Comparison of ENCODE assay signal across 8 cellular contexts in genomic region chr3:96814581-96815567, GRCh38. TPM values are rescaled to one million over a fixed set of nuclear protein-coding genes. Genes with fewer than 3 reads are reported as not detected.
DNase-seq lines count a peak whose midpoint lies in the region; ATAC-seq, FAIRE-seq and TF ChIP-seq lines count a peak whose summit lies in the region.

Gene EPHA6, plus strand, starts transcription at chr3:96814594.

- no peaks in the 10 kb centered on the region for H3K36me3 Mint-ChIP-seq in IgD-negative memory B cell

- peaks cover 0 to 5% (median 0%) of the 10 kb centered on the region in 3 donors for H3K9me3 Mint-ChIP-seq in IgD-negative memory B cell

- H3K27ac ChIP-seq in mucosa of rectum (ENCODE audit: low read depth in 2 of 2, low read length in 2 of 2): peak within 1 kb of the TSS in 1 of 2 donors; percentile 24

- no peaks in the 10 kb centered on the region for H3K36me3 ChIP-seq in mucosa of rectum (ENCODE audit: control insufficient read depth in 2 of 2, insufficient read depth in 2 of 2, low read length in 2 of 2)

- no peak for FAIRE-seq in GM12892 (lab: Jason Lieb, UNC)

- peaks cover 12 to 28% of the 10 kb centered on the region in 2 donors for H3K27me3 ChIP-seq in mucosa of rectum (ENCODE audit: control insufficient read depth in 2 of 2, insufficient read depth in 2 of 2, low read length in 2 of 2)

- H3K4me1 ChIP-seq in mucosa of rectum (ENCODE audit: control insufficient read depth in 2 of 2, insufficient read depth in 2 of 2, low read length in 2 of 2): peaks cover 2 to 7% of the 10 kb centered on the region in 2 donors

- no peak for ATAC-seq in GM19452 (IDR thresholded peaks at IDR 0.05; ENCODE audit: unreplicated experiment)

- H3K4me3 Mint-ChIP-seq in IgD-negative memory B cell: peak within 1 kb of the TSS in 3 of 4 donors; percentile 63 to 74 (median 72)

- H3K27me3 Mint-ChIP-seq in IgD-negative memory B cell: peaks cover 24% of the 10 kb centered on the region

- H3K4me1 Mint-ChIP-seq in IgD-negative memory B cell: peaks cover 1 to 7% (median 6%) of the 10 kb centered on the region in 3 donors

- no peak for TF ChIP-seq CTCF in choroid plexus epithelial cell (conservative IDR thresholded peaks at IDR 0.05; ENCODE audit: low read depth, low read length)

- no peak within 1 kb of the TSS for H3K9ac ChIP-seq in mucosa of rectum (ENCODE audit: low read depth in 1 of 2, low read length in 2 of 2)

- no peak within 1 kb of the TSS for H3K27ac Mint-ChIP-seq in IgD-negative memory B cell

- H3K9me3 ChIP-seq in mucosa of rectum (ENCODE audit: control insufficient read depth in 2 of 2, low read length in 2 of 2): no peaks in the 10 kb centered on the region

- no peak for TF ChIP-seq POLR2A in GM12892 (IDR thresholded peaks at IDR 0.05; ENCODE audit: low read depth, low read length)

- H3K4me3 ChIP-seq in choroid plexus epithelial cell (ENCODE audit: low read depth, low read length) (peak within 1 kb of the TSS; percentile 46), mucosa of rectum (ENCODE audit: low read length in 2 of 2) (peak within 1 kb of the TSS; percentile 49)

- DNase-seq in AG20443 (ENCODE audit: low spot score): peak; percentile 24
- no peak for DNase-seq in choroid plexus epithelial cell (ENCODE audit: low read depth)
- no peak for DNase-seq in NCI-H187 (lab: John Stamatoyannopoulos, UW)
- DNase-seq in DMS79 treated with DMSO at 0.1 percent for 48 hours (lab: John Stamatoyannopoulos, UW): no peak
- DNase-seq in GM12892 (ENCODE audit: insufficient read length): no peak

RNA-seq across cellular contexts. Expression of gene EPHA6, which starts in this region (rescaled TPM):
- polyA plus RNA-seq in IgD-negative memory B cell: not detected
- not detected for polyA plus RNA-seq in GM12892 (2012; ENCODE audit: missing spikeins)
